ENCODE assay signal across 1 cellular context in genomic region chr15:42735382-42736165, GRCh38.
TF ChIP-seq lines count a peak whose summit lies in the region.

No MANE protein-coding gene starts in this region.

TF ChIP-seq in WTC11, 78 proteins besides CTCF, POLR2A, EP300 and RAD21 (continued from another document):
- TF ChIP-seq ZNF281 (CRISPR knock-in tag; IDR thresholded peaks at IDR 0.05) (no peak), TEAD1 (CRISPR knock-in tag; IDR thresholded peaks at IDR 0.05) (no peak), EMX1 (CRISPR knock-in tag; IDR thresholded peaks at IDR 0.05) (no peak), ZMAT4 (CRISPR knock-in tag; IDR thresholded peaks at IDR 0.05) (no peak), ZNF219 (CRISPR knock-in tag; IDR thresholded peaks at IDR 0.05; ENCODE audit: borderline replicate concordance) (no peak), IRF2 (CRISPR knock-in tag; IDR thresholded peaks at IDR 0.05; ENCODE audit: borderline replicate concordance, low read depth) (no peak), MYBL2 (CRISPR knock-in tag; IDR thresholded peaks at IDR 0.05) (no peak), E2F5 (CRISPR knock-in tag; IDR thresholded peaks at IDR 0.05) (no peak), ZNF416 (CRISPR knock-in tag; IDR thresholded peaks at IDR 0.05) (no peak), ZNF512 (CRISPR knock-in tag; IDR thresholded peaks at IDR 0.05; ENCODE audit: borderline replicate concordance) (no peak), ATF3 (CRISPR knock-in tag; conservative IDR thresholded peaks at IDR 0.05) (no peak), SP1 (CRISPR knock-in tag; conservative IDR thresholded peaks at IDR 0.05) (no peak), FOXP4 (CRISPR knock-in tag; IDR thresholded peaks at IDR 0.05) (no peak), NR1H2 (CRISPR knock-in tag; IDR thresholded peaks at IDR 0.05) (no peak), PREB (CRISPR knock-in tag; IDR thresholded peaks at IDR 0.05; ENCODE audit: borderline replicate concordance) (no peak), ZNF425 (CRISPR knock-in tag; conservative IDR thresholded peaks at IDR 0.05) (no peak), TEAD4 (CRISPR knock-in tag; IDR thresholded peaks at IDR 0.05) (no peak), ATF6 (CRISPR knock-in tag; IDR thresholded peaks at IDR 0.05) (no peak)
